In genomic region chr21:42512346-42513034, GRCh38 we compare ENCODE assay signal across 11 cellular contexts. TPM values are rescaled to one million over a fixed set of nuclear protein-coding genes. Genes with fewer than 3 reads are reported as not detected.
DNase-seq lines count a peak whose midpoint lies in the region; ATAC-seq and TF ChIP-seq lines count a peak whose summit lies in the region.
"Had no signal": no experiment of that assay in that cellular context is flagged by ENCODE, and none has a peak within 500 bp of the region (broad histone marks: within the 10 kb centered on the region; RNA-seq: fewer than 3 reads in every experiment).

No MANE protein-coding gene starts in this region.

- H3K27ac Mint-ChIP-seq in activated CD8-positive, alpha-beta memory T cell treated with anti-CD3 and anti-CD28 coated beads, Interleukin-2, amount 10 ng/mL, durations not matched to agents 7 days and 5 days: no peak overlapping the region
- H3K27ac Mint-ChIP-seq in endothelial cell (ENCODE audit: unreplicated experiment): no peak overlapping the region
- H3K27ac Mint-ChIP-seq in stimulated activated effector memory CD8-positive, alpha-beta T cell treated with anti-CD3 and anti-CD28 coated beads, Interleukin-12 subunit alpha, Interleukin-12 subunit beta, amount 100 ng/mL, for 72 hours: peak overlapping the region; percentile 78

- peaks cover 22% of the 10 kb centered on the region for H3K27me3 Mint-ChIP-seq in activated CD8-positive, alpha-beta memory T cell treated with anti-CD3 and anti-CD28 coated beads, Interleukin-2, amount 10 ng/mL, durations not matched to agents 7 days and 5 days
- H3K27me3 Mint-ChIP-seq in endothelial cell (ENCODE audit: unreplicated experiment): peaks cover 7% of the 10 kb centered on the region

- no peaks in the 10 kb centered on the region for H3K9me3 Mint-ChIP-seq in activated CD8-positive, alpha-beta memory T cell treated with anti-CD3 and anti-CD28 coated beads, Interleukin-2, amount 10 ng/mL, durations not matched to agents 7 days and 5 days (ENCODE audit: low read depth)
- H3K9me3 Mint-ChIP-seq in endothelial cell (ENCODE audit: unreplicated experiment): no peaks in the 10 kb centered on the region
- H3K9me3 Mint-ChIP-seq in stimulated activated effector memory CD8-positive, alpha-beta T cell treated with anti-CD3 and anti-CD28 coated beads, Interleukin-12 subunit alpha, Interleukin-12 subunit beta, amount 100 ng/mL, for 72 hours: no peaks in the 10 kb centered on the region

- peak overlapping the region; percentile 97 for H3K27ac ChIP-seq in VCaP

- peak overlapping the region; percentile 17 for H3K4me3 Mint-ChIP-seq in activated CD8-positive, alpha-beta memory T cell treated with anti-CD3 and anti-CD28 coated beads, Interleukin-2, amount 10 ng/mL, durations not matched to agents 7 days and 5 days
- H3K4me3 Mint-ChIP-seq in endothelial cell (ENCODE audit: unreplicated experiment): peak overlapping the region; percentile 82
- H3K4me3 Mint-ChIP-seq in stimulated activated effector memory CD8-positive, alpha-beta T cell treated with anti-CD3 and anti-CD28 coated beads, Interleukin-12 subunit alpha, Interleukin-12 subunit beta, amount 100 ng/mL, for 72 hours: peak overlapping the region; percentile 68

- DNase-seq in activated CD8-positive, alpha-beta memory T cell treated with anti-CD3 and anti-CD28 coated beads, Interleukin-2, amount 10 ng/mL, durations not matched to agents 7 days and 5 days: peak; percentile 18
- DNase-seq in activated CD8-positive, alpha-beta memory T cell treated with anti-CD3 and anti-CD28 coated beads, Interleukin-2, amount 50 U/mL, for 48 hours: no peak
- DNase-seq in endothelial cell (ENCODE audit: low spot score) (no peak), NCI-H1436 (lab: John Stamatoyannopoulos, UW) (no peak)
- DNase-seq in stimulated activated effector memory CD8-positive, alpha-beta T cell treated with anti-CD3 and anti-CD28 coated beads, Interleukin-12 subunit alpha, Interleukin-12 subunit beta, amount 100 ng/mL, for 72 hours (ENCODE audit: low spot score in 2 of 2): no peak
- DNase-seq: GF-D8, left colon had no signal

- peaks cover 1% of the 10 kb centered on the region for H3K36me3 Mint-ChIP-seq in activated CD8-positive, alpha-beta memory T cell treated with anti-CD3 and anti-CD28 coated beads, Interleukin-2, amount 10 ng/mL, durations not matched to agents 7 days and 5 days
- H3K36me3 Mint-ChIP-seq in endothelial cell (ENCODE audit: low read depth, unreplicated experiment): no peaks in the 10 kb centered on the region
- H3K36me3 Mint-ChIP-seq in stimulated activated effector memory CD8-positive, alpha-beta T cell treated with anti-CD3 and anti-CD28 coated beads, Interleukin-12 subunit alpha, Interleukin-12 subunit beta, amount 100 ng/mL, for 72 hours: peaks cover 11% of the 10 kb centered on the region

- H3K4me1 Mint-ChIP-seq in activated CD8-positive, alpha-beta memory T cell treated with anti-CD3 and anti-CD28 coated beads, Interleukin-2, amount 10 ng/mL, durations not matched to agents 7 days and 5 days: peaks cover 17% of the 10 kb centered on the region
- peaks cover 12% of the 10 kb centered on the region for H3K4me1 Mint-ChIP-seq in endothelial cell (ENCODE audit: unreplicated experiment)
- peaks cover 32% of the 10 kb centered on the region for H3K4me1 Mint-ChIP-seq in stimulated activated effector memory CD8-positive, alpha-beta T cell treated with anti-CD3 and anti-CD28 coated beads, Interleukin-12 subunit alpha, Interleukin-12 subunit beta, amount 100 ng/mL, for 72 hours

- no peak for ATAC-seq in activated CD8-positive, alpha-beta memory T cell treated with anti-CD3 and anti-CD28 coated beads, Interleukin-2, amount 10 ng/mL, durations not matched to agents 7 days and 5 days
- no peak for ATAC-seq in stimulated activated effector memory CD8-positive, alpha-beta T cell treated with anti-CD3 and anti-CD28 coated beads, Interleukin-12 subunit alpha, Interleukin-12 subunit beta, amount 100 ng/mL, for 72 hours
- no peak for ATAC-seq in GM19023 (IDR thresholded peaks at IDR 0.05; ENCODE audit: unreplicated experiment)
- ATAC-seq in HG03045 (IDR thresholded peaks at IDR 0.05; ENCODE audit: unreplicated experiment): no peak

- CTCF ChIA-PET in activated CD8-positive, alpha-beta memory T cell treated with anti-CD3 and anti-CD28 coated beads, Interleukin-2, amount 10 ng/mL, durations not matched to agents 7 days and 5 days (lab: Charles Lee): interaction anchor here (0.7 to 2.3 kb wide), 2 partner anchors 9 to 13 kb away, joined by 3 to 6 read pairs; no protein-coding TSS in a partner anchor

- TF ChIP-seq CTCF in VCaP (conservative IDR thresholded peaks at IDR 0.05) (no peak), endothelial cell (IDR thresholded peaks at IDR 0.05; ENCODE audit: unreplicated experiment) (no peak)

RNA-seq across cellular contexts. Expression of gene SLC37A1, which starts 1.2 kb away (rescaled TPM):
- 10 to 100 TPM; 14.0 to 14.8 TPM for total RNA-seq in activated CD8-positive, alpha-beta memory T cell treated with anti-CD3 and anti-CD28 coated beads, Interleukin-2, amount 10 ng/mL, durations not matched to agents 7 days and 5 days
- 12.3 TPM for total RNA-seq in endothelial cell (ENCODE audit: unreplicated experiment)

RNA-seq across cellular contexts. Expression of gene RSPH1, which starts 16.5 kb away (rescaled TPM):
- total RNA-seq in activated CD8-positive, alpha-beta memory T cell treated with anti-CD3 and anti-CD28 coated beads, Interleukin-2, amount 10 ng/mL, durations not matched to agents 7 days and 5 days: not detected
- total RNA-seq in endothelial cell (ENCODE audit: unreplicated experiment): 0.82 TPM
- total RNA-seq: T-helper 1 cell treated with Interleukin-12 subunit alpha and Interleukin-12 subunit beta and Interleukin-4 antibody, amounts not matched to agents 30 ng/mL and 1 ng/mL, for 36 hours had no signal

Comparison
In these comparisons a context has a peak if more than half of its experiments do, and no peak if none do; other contexts are left out.
1. H3K4me3 Mint-ChIP-seq: peak in every context shown above with its lines; median percentile 82 in endothelial cell; 68 in stimulated activated effector memory CD8-positive, alpha-beta T cell treated with anti-CD3 and anti-CD28 coated beads, Interleukin-12 subunit alpha, Interleukin-12 subunit beta, amount 100 ng/mL, for 72 hours; 17 in activated CD8-positive, alpha-beta memory T cell treated with anti-CD3 and anti-CD28 coated beads, Interleukin-2, amount 10 ng/mL, durations not matched to agents 7 days and 5 days.